In the genomic region with DNA sequence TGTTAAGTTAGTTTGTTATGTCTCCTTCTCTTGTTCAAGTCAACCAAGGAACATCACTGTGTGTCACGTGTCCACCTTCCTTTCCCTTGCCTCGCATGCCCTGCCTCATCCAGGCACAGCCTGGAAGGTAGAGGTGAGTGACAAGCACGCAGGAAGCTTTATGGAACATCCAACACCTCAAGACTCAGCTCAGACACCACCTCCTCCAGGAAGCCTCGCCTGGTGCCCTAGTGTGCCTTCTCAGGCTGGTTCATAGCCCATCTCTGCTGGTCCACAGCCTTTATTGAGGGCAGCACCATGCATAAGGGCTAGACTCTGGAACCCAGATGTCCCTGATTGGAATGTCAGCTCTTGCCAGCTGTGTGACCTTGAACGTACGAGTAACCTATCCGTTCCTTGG, we compare ENCODE assay signal across 16 cellular contexts.
DNase-seq lines count a peak whose midpoint lies in the region; ATAC-seq, FAIRE-seq and TF ChIP-seq lines count a peak whose summit lies in the region.
"Had no signal": no experiment of that assay in that cellular context is flagged by ENCODE, and none has a peak within 500 bp of the region (broad histone marks: within the 10 kb centered on the region; RNA-seq: fewer than 3 reads in every experiment).

No MANE protein-coding gene starts in this region.

- H3K4me2 ChIP-seq in HepG2 (ENCODE audit: low read depth, low read length) (no peak overlapping the region), trophoblast cell (ENCODE audit: low read length) (no peak overlapping the region)
- H3K4me2 ChIP-seq: GM23338 had no signal

- WGBS in HepG2 (ENCODE audit: low lambda C conversion rate), result 7% methylated on average over 7 of the region's 7 CpGs
- WGBS in right lobe of liver (ENCODE audit: insufficient coverage, low coverage, low lambda C conversion rate, missing lambda C conversion rate), result 49% methylated on average over 5 of the region's 7 CpGs
- 40 to 45% methylated on average over 6 to 7 of the region's 7 CpGs for WGBS in body of pancreas, 2 donors
- no CpG with 5 or more reads among the region's 7 CpGs for WGBS in trophoblast cell (ENCODE audit: extremely low coverage, insufficient coverage, insufficient read length)

- no peak overlapping the region for H3K4me3 ChIP-seq in HepG2 (replicated peaks in 1 of 3; ENCODE audit: insufficient read depth in 1 of 3, low read depth in 2 of 3, low read length in 3 of 3)
- no peak overlapping the region for H3K4me3 ChIP-seq in right lobe of liver
- H3K4me3 ChIP-seq in body of pancreas, result no peak overlapping the region
- peak overlapping the region; percentile 8 for H3K4me3 ChIP-seq in trophoblast cell (ENCODE audit: low read depth, low read length)
- H3K4me3 ChIP-seq: BLaER1 treated with 17β-estradiol and CSF1 and Interleukin-3, amounts not matched to agents 10 nM and 100 nM; GM12878; GM23338 had no signal

- intact Hi-C loops in HepG2 (cut with micrococcal nuclease; ENCODE audit: unreplicated experiment) (no loop called here), right lobe of liver (cut with DNase I) (no loop called here), body of pancreas (cut with DNase I) (no loop called here)

- H4K12ac ChIP-seq in trophoblast cell (ENCODE audit: low read depth, low read length), result no peak overlapping the region

- no peaks in the 10 kb centered on the region for H3K79me1 ChIP-seq in trophoblast cell (ENCODE audit: low read length)

- H4K20me1 ChIP-seq in HepG2 (ENCODE audit: insufficient read depth, low read length), result no peaks in the 10 kb centered on the region
- H4K20me1 ChIP-seq: BLaER1 treated with 17β-estradiol and CSF1 and Interleukin-3, amounts not matched to agents 10 nM and 100 nM had no signal

- H3K36me3 ChIP-seq in HepG2 (replicated peaks in 1 of 2; ENCODE audit: control insufficient read depth in 1 of 2, insufficient read depth in 2 of 2, low read length in 2 of 2) (no peaks in the 10 kb centered on the region), right lobe of liver (no peaks in the 10 kb centered on the region), body of pancreas (replicated peaks in 1 of 2; ENCODE audit: insufficient read depth in 1 of 2, low read depth in 2 of 2) (no peaks in the 10 kb centered on the region), trophoblast cell (ENCODE audit: control insufficient read depth in 1 of 2, insufficient read depth in 2 of 2, low read length in 2 of 2) (no peaks in the 10 kb centered on the region)
- H3K36me3 ChIP-seq: BLaER1 treated with 17β-estradiol and CSF1 and Interleukin-3, amounts not matched to agents 10 nM and 100 nM had no signal

- no peak for TF ChIP-seq CTCF in HepG2 (CRISPR knock-in tag; IDR thresholded peaks at IDR 0.05)
- TF ChIP-seq CTCF in right lobe of liver (IDR thresholded peaks at IDR 0.05), result no peak
- TF ChIP-seq CTCF in body of pancreas (IDR thresholded peaks at IDR 0.05), result no peak

- no peak overlapping the region for H2BK5ac ChIP-seq in trophoblast cell (ENCODE audit: low read depth, low read length, poor library complexity)

- H2BK12ac ChIP-seq in trophoblast cell (ENCODE audit: low read length), result no peak overlapping the region

- TF ChIP-seq POLR2A in HepG2 (IDR thresholded peaks at IDR 0.05; ENCODE audit: insufficient read depth in 1 of 2, low read depth in 2 of 2, low read length in 2 of 2), result no peak
- no peak for TF ChIP-seq POLR2A in right lobe of liver (IDR thresholded peaks at IDR 0.05)
- TF ChIP-seq POLR2A in body of pancreas (IDR thresholded peaks at IDR 0.05), result no peak

- no peak overlapping the region for H3K23ac ChIP-seq in trophoblast cell (ENCODE audit: low read length)

- H3K4me1 ChIP-seq in HepG2 (ENCODE audit: insufficient read depth, low read length) (no peaks in the 10 kb centered on the region), right lobe of liver (no peaks in the 10 kb centered on the region), body of pancreas (peaks cover 27% of the 10 kb centered on the region), trophoblast cell (ENCODE audit: control insufficient read depth in 1 of 2, insufficient read depth in 2 of 2, low read length in 2 of 2) (peaks cover 3 to 6% of the 10 kb centered on the region in 2 experiments)

- no peak for FAIRE-seq in HepG2 (lab: Jason Lieb, UNC)
- FAIRE-seq: GM12878 had no signal

- no TSS peak for BruUV-seq in HepG2 (replicated peaks; lab: Mats Ljungman, UMichigan)

- H4K91ac ChIP-seq in trophoblast cell (ENCODE audit: low read depth, low read length), result no peak overlapping the region

- no peak for TF ChIP-seq RAD21 in HepG2 (CRISPR knock-in tag; IDR thresholded peaks at IDR 0.05)

- no peaks in the 10 kb centered on the region for H3K79me2 ChIP-seq in HepG2 (ENCODE audit: insufficient read depth, low read length)
- H3K79me2 ChIP-seq in trophoblast cell (ENCODE audit: control insufficient read depth, insufficient read depth, low read length, poor library complexity), result no peaks in the 10 kb centered on the region

- H4K8ac ChIP-seq in trophoblast cell (ENCODE audit: low read depth, low read length), result no peak overlapping the region

- no peak overlapping the region for H2BK120ac ChIP-seq in trophoblast cell (ENCODE audit: insufficient read depth, low read length, poor library complexity)

- H3K14ac ChIP-seq in trophoblast cell (ENCODE audit: low read length), result no peak overlapping the region

- H3K9me3 ChIP-seq in HepG2 (ENCODE audit: low read length) (no peaks in the 10 kb centered on the region), right lobe of liver (no peaks in the 10 kb centered on the region), body of pancreas (no peaks in the 10 kb centered on the region), trophoblast cell (ENCODE audit: insufficient read depth, low read depth, low read length) (peaks cover 2% of the 10 kb centered on the region)
- H3K9me3 ChIP-seq: BLaER1 treated with 17β-estradiol and CSF1 and Interleukin-3, amounts not matched to agents 10 nM and 100 nM had no signal

- peaks cover 3 to 55% of the 10 kb centered on the region in 2 experiments; a peak in 4 of 5 replicates for H3K27me3 ChIP-seq in HepG2 (ENCODE audit: control insufficient read depth in 1 of 2, insufficient read depth in 2 of 2, low read length in 2 of 2)
- H3K27me3 ChIP-seq in right lobe of liver, result no peaks in the 10 kb centered on the region
- H3K27me3 ChIP-seq in body of pancreas, result no peaks in the 10 kb centered on the region
- H3K27me3 ChIP-seq in trophoblast cell (ENCODE audit: insufficient read depth, low read length), result no peaks in the 10 kb centered on the region
- H3K27me3 ChIP-seq: BLaER1 treated with 17β-estradiol and CSF1 and Interleukin-3, amounts not matched to agents 10 nM and 100 nM had no signal

- H2AFZ ChIP-seq in HepG2 (ENCODE audit: low read length) (no peak overlapping the region), trophoblast cell (ENCODE audit: insufficient read depth, low read length, poor library complexity) (no peak overlapping the region)
- H2AFZ ChIP-seq: GM23338 had no signal

- in situ Hi-C loops in HepG2 (cut with HindIII; ENCODE audit: extremely low pct_ligation_motif_present, low pct_unique_long_range_greater_than_20kb), result no loop called here

- POLR2A ChIA-PET in HepG2 (lab: Yijun Ruan, JAX), result no interaction called here

- ATAC-seq in HepG2, result no peak
- no peak for ATAC-seq in right lobe of liver
- ATAC-seq in body of pancreas, result no peak
- no peak for ATAC-seq in GM18520 (IDR thresholded peaks at IDR 0.05; ENCODE audit: unreplicated experiment)
- no peak for ATAC-seq in GM21423 (IDR thresholded peaks at IDR 0.05; ENCODE audit: unreplicated experiment)
- ATAC-seq: GM12878, GM23338 had no signal

- H3K4ac ChIP-seq in trophoblast cell (ENCODE audit: low read depth, low read length), result no peak overlapping the region

- no peak overlapping the region for H3K18ac ChIP-seq in trophoblast cell (ENCODE audit: low read length)

- no peak overlapping the region for H2AK5ac ChIP-seq in trophoblast cell (ENCODE audit: low read length)

- H3K9ac ChIP-seq in HepG2 (ENCODE audit: insufficient read depth, low read depth, low read length) (no peak overlapping the region), trophoblast cell (ENCODE audit: low read length) (no peak overlapping the region)
- H3K9ac ChIP-seq: BLaER1 treated with 17β-estradiol and CSF1 and Interleukin-3, amounts not matched to agents 10 nM and 100 nM had no signal

- DNase-seq in HepG2 (ENCODE audit: low spot score), result no peak
- DNase-seq in right lobe of liver, result no peak
- no peak for DNase-seq in body of pancreas
- no peak for DNase-seq in trophoblast cell
- DNase-seq in activated CD4-positive, alpha-beta T cell treated with anti-CD3 and anti-CD28 coated beads for 48 hours, result no peak
- DNase-seq: ACHN; Calu3; CD4-positive, CD25-positive, alpha-beta regulatory T cell; DMS 273 treated with DMSO at 0.1 percent for 48 hours; DMS79; H7 had no signal

- TF ChIP-seq EP300 in HepG2 (IDR thresholded peaks at IDR 0.05; ENCODE audit: low read depth in 2 of 2, low read length in 2 of 2) (no peak), HepG2 (CRISPR knock-in tag; IDR thresholded peaks at IDR 0.05; ENCODE audit: borderline replicate concordance) (no peak)

- CTCF ChIA-PET in HepG2 (lab: Yijun Ruan, JAX; ENCODE audit: low intra/inter-chr PET ratio, low total read pairs), result no interaction called here

- H3K27ac ChIP-seq in HepG2 (ENCODE audit: extremely low read length, insufficient read depth, low read length), result no peak overlapping the region
- H3K27ac ChIP-seq in right lobe of liver, result no peak overlapping the region
- H3K27ac ChIP-seq in body of pancreas, result peak overlapping the region; percentile 6 to 76 (median 44)
- no peak overlapping the region for H3K27ac ChIP-seq in trophoblast cell (ENCODE audit: low read depth, low read length)
- H3K27ac ChIP-seq: BLaER1 treated with 17β-estradiol and CSF1 and Interleukin-3, amounts not matched to agents 10 nM and 100 nM had no signal

TF ChIP-seq in HepG2, 621 proteins besides CTCF, POLR2A, EP300 and RAD21:
- TF ChIP-seq SP1 (IDR thresholded peaks at IDR 0.05), result no peak
- TF ChIP-seq SP1 (CRISPR knock-in tag; IDR thresholded peaks at IDR 0.05), result no peak
- TF ChIP-seq RAD51 (IDR thresholded peaks at IDR 0.05; ENCODE audit: borderline replicate concordance), result peak; percentile 45; the same call in 1 of the 2 replicates

Comparison
In these comparisons a context has a peak if more than half of its experiments do, and no peak if none do; other contexts are left out.
1. H3K27ac ChIP-seq: peak in body of pancreas (4 of 4); none in HepG2 (single experiment), right lobe of liver (0 of 3) and trophoblast cell (single experiment).